In the genomic region with DNA sequence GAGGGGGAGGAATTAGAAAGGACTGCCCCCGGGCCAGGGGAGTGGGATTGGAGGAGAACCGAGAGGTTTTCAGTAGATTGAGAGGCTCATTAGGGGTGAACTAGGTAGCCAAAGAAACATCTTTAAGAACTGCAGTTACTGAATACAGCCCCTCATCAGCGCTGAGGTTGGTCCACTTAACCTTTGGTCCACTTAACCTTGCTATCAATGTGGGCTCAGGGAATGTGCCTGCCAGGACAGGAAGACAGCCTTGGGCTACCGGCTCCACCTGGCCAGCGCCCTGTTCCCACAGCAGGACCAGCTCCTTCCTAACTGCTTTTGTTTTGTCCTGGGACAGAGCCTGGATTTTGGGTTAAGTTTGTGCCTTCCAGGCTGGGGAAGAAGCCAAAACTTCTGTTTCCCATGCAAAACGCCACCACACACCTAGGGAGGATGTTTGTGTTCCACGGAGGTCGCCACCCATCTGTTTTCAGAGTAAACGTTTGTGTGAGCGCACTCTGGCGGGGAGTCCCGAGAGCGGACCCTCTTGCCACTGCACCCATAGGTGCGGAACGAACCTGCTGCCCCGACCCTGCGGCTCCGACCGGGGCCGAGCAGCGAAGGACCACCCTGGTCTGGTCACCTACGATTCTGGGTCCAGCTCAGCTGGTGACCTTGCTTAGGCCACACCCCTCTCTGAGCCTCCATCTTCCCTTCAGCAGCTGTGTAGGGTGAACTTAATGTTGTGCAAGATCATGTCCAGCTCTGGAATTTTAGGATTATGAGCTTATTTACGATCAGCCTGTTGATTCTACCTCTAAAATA, we compare ENCODE assay signal across 18 cellular contexts.
DNase-seq lines count a peak whose midpoint lies in the region; ATAC-seq, FAIRE-seq and TF ChIP-seq lines count a peak whose summit lies in the region.
"Had no signal": no experiment of that assay in that cellular context is flagged by ENCODE, and none has a peak within 500 bp of the region (broad histone marks: within the 10 kb centered on the region; RNA-seq: fewer than 3 reads in every experiment).

No MANE protein-coding gene starts in this region.

- WGBS in HepG2 (ENCODE audit: low lambda C conversion rate) = 28% methylated on average over 4 of the region's 23 CpGs
- WGBS in right lobe of liver (ENCODE audit: insufficient coverage, low coverage, low lambda C conversion rate, missing lambda C conversion rate) = 67% methylated on average over 4 of the region's 23 CpGs

- DNase-seq in HepG2 (ENCODE audit: low spot score) = peak; percentile 65
- no peak for DNase-seq in right lobe of liver
- peak; percentile 41 for DNase-seq in fibroblast of villous mesenchyme (ENCODE audit: low read depth)
- DNase-seq in neural progenitor cell (ENCODE audit: low spot score) = no peak
- no peak for DNase-seq in kidney glomerular epithelial cell (lab: John Stamatoyannopoulos, UW)
- DNase-seq in NK-92 (lab: John Stamatoyannopoulos, UW; ENCODE audit: unreplicated experiment) = no peak
- no peak for DNase-seq in GDM1 (lab: John Stamatoyannopoulos, UW)
- DNase-seq in NCI-H748 treated with DMSO at 0.1 percent for 48 hours (lab: John Stamatoyannopoulos, UW) = no peak
- DNase-seq: DMS 273 treated with DMSO at 0.1 percent for 48 hours, NCI-H1436, NCI-H2029, NCI-H2171 treated with DMSO at 0.1 percent for 48 hours, NCI-H510A, Peyer's patch, SHP77 treated with DMSO at 0.1 percent for 48 hours had no signal

- H3K4me3 Mint-ChIP-seq in neural progenitor cell = no peak overlapping the region

- POLR2A ChIA-PET in HepG2 (lab: Yijun Ruan, JAX) = interaction anchor here (1.3 kb wide), 1 partner anchor 28 kb away, joined by 4 read pairs; no protein-coding TSS in a partner anchor

- no peaks in the 10 kb centered on the region for H3K9me3 ChIP-seq in HepG2 (ENCODE audit: low read length)
- no peaks in the 10 kb centered on the region for H3K9me3 ChIP-seq in right lobe of liver
- no peaks in the 10 kb centered on the region for H3K9me3 ChIP-seq in neural progenitor cell (ENCODE audit: low read depth)
- H3K9me3 ChIP-seq: HAP-1, Peyer's patch had no signal

- H3K36me3 ChIP-seq in HepG2 (replicated peaks in 1 of 2; ENCODE audit: control insufficient read depth in 1 of 2, insufficient read depth in 2 of 2, low read length in 2 of 2) (no peaks in the 10 kb centered on the region), right lobe of liver (no peaks in the 10 kb centered on the region), neural progenitor cell (no peaks in the 10 kb centered on the region)
- H3K36me3 ChIP-seq: HAP-1, Peyer's patch had no signal

- peak overlapping the region; percentile 68 for H3K27ac Mint-ChIP-seq in neural progenitor cell

- ATAC-seq in HepG2 (peak; percentile 94), right lobe of liver (no peak)

- TF ChIP-seq POLR2A in HepG2 (IDR thresholded peaks at IDR 0.05; ENCODE audit: insufficient read depth in 1 of 2, low read depth in 2 of 2, low read length in 2 of 2) = no peak
- TF ChIP-seq POLR2A in right lobe of liver (IDR thresholded peaks at IDR 0.05) = no peak

- H3K79me2 ChIP-seq in HepG2 (ENCODE audit: insufficient read depth, low read length) (no peaks in the 10 kb centered on the region), neural progenitor cell (ENCODE audit: low read depth) (no peaks in the 10 kb centered on the region)

- peak; percentile 92 for TF ChIP-seq CTCF in HepG2 (CRISPR knock-in tag; IDR thresholded peaks at IDR 0.05)
- no peak for TF ChIP-seq CTCF in right lobe of liver (IDR thresholded peaks at IDR 0.05)
- TF ChIP-seq CTCF in fibroblast of villous mesenchyme (IDR thresholded peaks at IDR 0.05; ENCODE audit: insufficient read depth, low read depth, low read length) = no peak
- no peak for TF ChIP-seq CTCF in neural progenitor cell (IDR thresholded peaks at IDR 0.05)

- H3K36me3 Mint-ChIP-seq in neural progenitor cell = peaks cover 8% of the 10 kb centered on the region

- no peaks in the 10 kb centered on the region for H3F3A ChIP-seq in neural progenitor cell (ENCODE audit: low read depth)

- intact Hi-C loops in HepG2 (cut with micrococcal nuclease; ENCODE audit: unreplicated experiment) (loop anchor here (1.0 kb wide), 2 partner anchors 116 to 157 kb away; no protein-coding TSS in a partner anchor), right lobe of liver (cut with DNase I) (no loop called here)

- CTCF ChIA-PET in HepG2 (lab: Yijun Ruan, JAX; ENCODE audit: low intra/inter-chr PET ratio, low total read pairs) = interaction anchor here (1.6 kb wide), 1 partner anchor 157 kb away, joined by 6 read pairs; no protein-coding TSS in a partner anchor

- TF ChIP-seq EP300 in HepG2 (IDR thresholded peaks at IDR 0.05; ENCODE audit: low read depth in 2 of 2, low read length in 2 of 2) (no peak), HepG2 (CRISPR knock-in tag; IDR thresholded peaks at IDR 0.05; ENCODE audit: borderline replicate concordance) (0 out of 2 replicates have a peak, but pooled peaks have one; percentile 17)

- no TSS peak for BruUV-seq in HepG2 (replicated peaks; lab: Mats Ljungman, UMichigan)

- peaks cover 6% of the 10 kb centered on the region for H3K9me3 Mint-ChIP-seq in neural progenitor cell

- H2AFZ ChIP-seq in HepG2 (ENCODE audit: low read length) = peak overlapping the region; percentile 82
- H2AFZ ChIP-seq in neural progenitor cell (replicated peaks) = no peak overlapping the region

- H3K4me1 Mint-ChIP-seq in neural progenitor cell = peaks cover 48% of the 10 kb centered on the region

- H3K27ac ChIP-seq in HepG2 (ENCODE audit: extremely low read length, insufficient read depth, low read length) = no peak overlapping the region
- no peak overlapping the region for H3K27ac ChIP-seq in right lobe of liver
- H3K27ac ChIP-seq in neural progenitor cell = no peak overlapping the region
- H3K27ac ChIP-seq: C4-2B, KMS-11, Peyer's patch had no signal

- in situ Hi-C loops in HepG2 (cut with HindIII; ENCODE audit: extremely low pct_ligation_motif_present, low pct_unique_long_range_greater_than_20kb) = loop anchor here (5.0 kb wide), 1 partner anchor 154 kb away; no protein-coding TSS in a partner anchor

- peak; percentile 75 for FAIRE-seq in HepG2 (lab: Jason Lieb, UNC)

- H4K20me1 ChIP-seq in HepG2 (ENCODE audit: insufficient read depth, low read length) = no peaks in the 10 kb centered on the region
- H4K20me1 ChIP-seq in neural progenitor cell (ENCODE audit: low read depth) = no peaks in the 10 kb centered on the region

- peak overlapping the region; percentile 8 to 70 (median 13); a peak in 4 of 6 replicates for H3K4me3 ChIP-seq in HepG2 (replicated peaks in 1 of 3; ENCODE audit: insufficient read depth in 1 of 3, low read depth in 2 of 3, low read length in 3 of 3)
- no peak overlapping the region for H3K4me3 ChIP-seq in right lobe of liver
- H3K4me3 ChIP-seq in fibroblast of villous mesenchyme (ENCODE audit: low read depth, low read length) = no peak overlapping the region
- no peak overlapping the region for H3K4me3 ChIP-seq in neural progenitor cell
- H3K4me3 ChIP-seq: HAP-1, Peyer's patch had no signal

- H3K27me3 ChIP-seq in HepG2 (ENCODE audit: control insufficient read depth in 1 of 2, insufficient read depth in 2 of 2, low read length in 2 of 2) = no peaks in the 10 kb centered on the region
- no peaks in the 10 kb centered on the region for H3K27me3 ChIP-seq in right lobe of liver
- H3K27me3 ChIP-seq in neural progenitor cell = no peaks in the 10 kb centered on the region
- H3K27me3 ChIP-seq: Peyer's patch had no signal

- H3K9ac ChIP-seq in HepG2 (ENCODE audit: insufficient read depth, low read depth, low read length) (peak overlapping the region; percentile 25; the same call in 1 of the 2 replicates), neural progenitor cell (no peak overlapping the region)
- H3K9ac ChIP-seq: KMS-11 had no signal

- TF ChIP-seq RAD21 in HepG2 (CRISPR knock-in tag; IDR thresholded peaks at IDR 0.05) = peak; percentile 84

- H3K4me2 ChIP-seq in HepG2 (ENCODE audit: low read depth, low read length) (peak overlapping the region; percentile 86), neural progenitor cell (no peak overlapping the region)
- H3K4me2 ChIP-seq: KMS-11 had no signal

- peaks cover 16% of the 10 kb centered on the region for H3K4me1 ChIP-seq in HepG2 (ENCODE audit: insufficient read depth, low read length)
- H3K4me1 ChIP-seq in right lobe of liver = no peaks in the 10 kb centered on the region
- peaks cover 19% of the 10 kb centered on the region for H3K4me1 ChIP-seq in neural progenitor cell
- H3K4me1 ChIP-seq: HAP-1, Peyer's patch had no signal

- H3K27me3 Mint-ChIP-seq in neural progenitor cell (ENCODE audit: insufficient read depth, low read depth) = peaks cover 8% of the 10 kb centered on the region

TF ChIP-seq in HepG2, 621 proteins besides CTCF, POLR2A, EP300 and RAD21 (continues in another document):
- TF ChIP-seq ZNF563 (CRISPR knock-in tag; IDR thresholded peaks at IDR 0.05) (no peak), ZMYM2 (CRISPR knock-in tag; IDR thresholded peaks at IDR 0.05) (no peak), ZKSCAN8 (CRISPR knock-in tag; IDR thresholded peaks at IDR 0.05; ENCODE audit: borderline replicate concordance) (no peak), MTF2 (CRISPR knock-in tag; IDR thresholded peaks at IDR 0.05; ENCODE audit: borderline replicate concordance) (no peak), GPN1 (CRISPR knock-in tag; IDR thresholded peaks at IDR 0.05; ENCODE audit: borderline replicate concordance) (no peak), KLF13 (CRISPR knock-in tag; IDR thresholded peaks at IDR 0.05) (no peak), MED1 (CRISPR knock-in tag; IDR thresholded peaks at IDR 0.05) (peak; percentile 55)
- TF ChIP-seq, protein P1, sequence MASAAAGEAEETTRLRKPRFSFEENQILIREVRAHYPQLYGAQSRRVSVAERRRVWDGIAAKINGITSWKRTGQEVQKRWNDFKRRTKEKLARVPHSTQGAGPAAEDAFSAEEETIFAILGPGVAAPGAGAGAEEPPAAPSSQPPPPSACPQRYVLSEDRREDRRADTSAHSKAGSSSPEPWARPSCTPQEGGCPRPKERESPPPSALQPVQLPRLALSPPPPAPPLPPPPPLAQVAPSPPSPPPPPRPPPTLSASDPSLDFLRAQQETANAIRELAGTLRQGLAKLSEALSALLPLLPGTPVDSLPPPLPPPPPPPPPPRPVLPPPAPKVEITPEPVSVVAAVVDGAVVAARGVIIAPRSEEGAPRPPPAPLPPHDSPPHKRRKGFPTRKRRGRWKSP (CRISPR knock-in tag; IDR thresholded peaks at IDR 0.05) = peak; percentile 67; the same call in 1 of the 2 replicates
- TF ChIP-seq, protein P2, sequence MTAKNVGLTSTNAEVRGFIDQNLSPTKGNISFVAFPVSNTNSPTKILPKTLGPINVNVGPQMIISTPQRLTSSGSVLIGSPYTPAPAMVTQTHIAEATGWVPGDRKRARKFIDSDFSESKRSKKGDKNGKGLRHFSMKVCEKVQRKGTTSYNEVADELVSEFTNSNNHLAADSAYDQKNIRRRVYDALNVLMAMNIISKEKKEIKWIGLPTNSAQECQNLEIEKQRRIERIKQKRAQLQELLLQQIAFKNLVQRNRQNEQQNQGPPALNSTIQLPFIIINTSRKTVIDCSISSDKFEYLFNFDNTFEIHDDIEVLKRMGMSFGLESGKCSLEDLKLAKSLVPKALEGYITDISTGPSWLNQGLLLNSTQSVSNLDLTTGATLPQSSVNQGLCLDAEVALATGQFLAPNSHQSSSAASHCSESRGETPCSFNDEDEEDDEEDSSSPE (CRISPR knock-in tag; IDR thresholded peaks at IDR 0.05) = peak; percentile 47; the same call in 1 of the 2 replicates

Comparison
In these comparisons a context has a peak if more than half of its experiments do, and no peak if none do; other contexts are left out.
1. DNase-seq: peak in HepG2 (single experiment) and fibroblast of villous mesenchyme (single experiment); none in right lobe of liver (0 of 3), neural progenitor cell (single experiment), kidney glomerular epithelial cell (single experiment), NK-92 (single experiment), GDM1 (single experiment) and NCI-H748 treated with DMSO at 0.1 percent for 48 hours (single experiment).
2. H3K4me3 ChIP-seq: peak in HepG2 (3 of 3); none in right lobe of liver (0 of 3), fibroblast of villous mesenchyme (single experiment) and neural progenitor cell (single experiment).